ENCODE assay signal across 1 cellular context in genomic region chr11:125357551-125357950, GRCh38.
TF ChIP-seq lines count a peak whose summit lies in the region.

No MANE protein-coding gene starts in this region.

TF ChIP-seq in H1, 55 proteins besides CTCF, POLR2A, EP300 and RAD21 (continued from another document):
- TF ChIP-seq SIRT6 (IDR thresholded peaks at IDR 0.05; ENCODE audit: low read length) (no peak), SAP30 (IDR thresholded peaks at IDR 0.05; ENCODE audit: insufficient read depth, insufficient replicate concordance, low read length) (no peak), JUN (IDR thresholded peaks at IDR 0.05; ENCODE audit: low read depth, low read length) (no peak), BACH1 (IDR thresholded peaks at IDR 0.05; ENCODE audit: low read length) (no peak)
